Comparison of ENCODE assay signal across 1 cellular context in genomic region chr19:58456111-58456510, GRCh38.
TF ChIP-seq lines count a peak whose summit lies in the region.

No MANE protein-coding gene starts in this region.

TF ChIP-seq in K562, 482 proteins besides CTCF, POLR2A, EP300 and RAD21:
- TF ChIP-seq ZKSCAN1 (IDR thresholded peaks at IDR 0.05; ENCODE audit: low read depth, low read length) (peak; percentile 63; the same call in 1 of the 2 replicates), ZNF79 (CRISPR knock-in tag; IDR thresholded peaks at IDR 0.05; ENCODE audit: low read depth) (no peak)
